8 cellular contexts compared by ENCODE assay signal in the genomic region with DNA sequence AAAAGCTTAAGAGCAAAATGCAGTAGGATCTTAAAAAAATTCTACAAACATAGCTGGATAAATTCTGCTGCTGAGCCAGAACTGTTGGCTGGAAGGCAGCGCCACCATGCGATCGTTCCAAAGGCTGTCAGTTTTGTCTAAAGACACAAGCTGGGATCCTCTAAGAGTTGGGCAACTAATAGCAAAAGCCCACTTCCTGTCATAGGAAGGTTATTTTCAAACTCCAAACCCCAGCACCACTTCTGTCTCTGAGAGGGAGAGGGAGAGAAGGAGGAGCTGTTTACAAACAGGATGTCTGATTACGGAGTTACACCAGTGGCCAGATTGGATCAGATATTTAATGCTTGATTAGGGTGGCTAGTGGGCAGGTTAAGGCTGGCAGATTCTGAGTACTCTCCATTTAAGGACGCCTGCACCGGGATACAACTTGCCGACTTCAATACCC. TPM values are rescaled to one million over a fixed set of nuclear protein-coding genes. Genes with fewer than 3 reads are reported as not detected.
DNase-seq lines count a peak whose midpoint lies in the region; ATAC-seq and TF ChIP-seq lines count a peak whose summit lies in the region.

No MANE protein-coding gene starts in this region.

- ATAC-seq in stimulated activated effector memory CD8-positive, alpha-beta T cell treated with anti-CD3 and anti-CD28 coated beads, Interleukin-12 subunit alpha, Interleukin-12 subunit beta, amount 100 ng/mL, for 72 hours: peak; percentile 52
- ATAC-seq in GM18511 (IDR thresholded peaks at IDR 0.05; ENCODE audit: unreplicated experiment): no peak

- H3K27me3 ChIP-seq in liver (ENCODE audit: control insufficient read depth in 4 of 4, insufficient read depth in 4 of 4, low read length in 3 of 4): no peaks in the 10 kb centered on the region

- no peaks in the 10 kb centered on the region for H3K36me3 ChIP-seq in SK-N-MC (ENCODE audit: insufficient read depth, low read length)
- no peaks in the 10 kb centered on the region for H3K36me3 ChIP-seq in liver (ENCODE audit: control insufficient read depth in 4 of 4, insufficient read depth in 3 of 4, low read depth in 1 of 4, low read length in 3 of 4)

- no peaks in the 10 kb centered on the region for H3K36me3 Mint-ChIP-seq in HFFc6 (ENCODE audit: low read depth)
- peaks cover 33% of the 10 kb centered on the region for H3K36me3 Mint-ChIP-seq in stimulated activated effector memory CD8-positive, alpha-beta T cell treated with anti-CD3 and anti-CD28 coated beads, Interleukin-12 subunit alpha, Interleukin-12 subunit beta, amount 100 ng/mL, for 72 hours

- H3K4me1 Mint-ChIP-seq in HFFc6 (ENCODE audit: low read depth): peaks cover 39% of the 10 kb centered on the region
- no peaks in the 10 kb centered on the region for H3K4me1 Mint-ChIP-seq in stimulated activated effector memory CD8-positive, alpha-beta T cell treated with anti-CD3 and anti-CD28 coated beads, Interleukin-12 subunit alpha, Interleukin-12 subunit beta, amount 100 ng/mL, for 72 hours

- H3K4me1 ChIP-seq in liver (ENCODE audit: control insufficient read depth in 4 of 4, insufficient read depth in 4 of 4, low read length in 3 of 4): no peaks in the 10 kb centered on the region

- TF ChIP-seq CTCF in HFFc6 (IDR thresholded peaks at IDR 0.05): peak; percentile 85
- TF ChIP-seq CTCF in liver (IDR thresholded peaks at IDR 0.05; ENCODE audit: low read depth, low read length, missing input control): peak; percentile 47

- DNase-seq in COLO829 (ENCODE audit: low spot score) (peak; percentile 88), HFFc6 (peak; percentile 56), SK-N-MC (ENCODE audit: low read depth, low spot score) (peak; percentile 72), dedifferentiated amniotic fluid mesenchymal stem cell (ENCODE audit: extremely low spot score) (peak; percentile 75), NCI-H774 (lab: John Stamatoyannopoulos, UW) (no peak)
- no peak for DNase-seq in stimulated activated effector memory CD8-positive, alpha-beta T cell treated with anti-CD3 and anti-CD28 coated beads, Interleukin-12 subunit alpha, Interleukin-12 subunit beta, amount 100 ng/mL, for 72 hours (ENCODE audit: low spot score in 2 of 2)

- no peaks in the 10 kb centered on the region for H3K9me3 Mint-ChIP-seq in HFFc6
- H3K9me3 Mint-ChIP-seq in stimulated activated effector memory CD8-positive, alpha-beta T cell treated with anti-CD3 and anti-CD28 coated beads, Interleukin-12 subunit alpha, Interleukin-12 subunit beta, amount 100 ng/mL, for 72 hours: no peaks in the 10 kb centered on the region

- H3K27ac ChIP-seq in SK-N-MC (peak overlapping the region; percentile 75), liver (ENCODE audit: low read depth in 1 of 2, low read length in 2 of 2) (no peak overlapping the region)

- H3K9me3 ChIP-seq in SK-N-MC (ENCODE audit: low read depth, low read length) (no peaks in the 10 kb centered on the region), liver (ENCODE audit: control insufficient read depth in 4 of 4, low read length in 3 of 4) (no peaks in the 10 kb centered on the region)

- TF ChIP-seq RAD21 in liver (IDR thresholded peaks at IDR 0.05): peak; percentile 72 to 82

- H3K27ac Mint-ChIP-seq in HFFc6: peak overlapping the region; percentile 39
- H3K27ac Mint-ChIP-seq in stimulated activated effector memory CD8-positive, alpha-beta T cell treated with anti-CD3 and anti-CD28 coated beads, Interleukin-12 subunit alpha, Interleukin-12 subunit beta, amount 100 ng/mL, for 72 hours: no peak overlapping the region

- H3K9ac ChIP-seq in SK-N-MC (ENCODE audit: insufficient read length) (peak overlapping the region; percentile 57), liver (ENCODE audit: low read depth in 1 of 2, low read length in 2 of 2) (no peak overlapping the region)

- peak overlapping the region; percentile 81 for H3K4me3 Mint-ChIP-seq in HFFc6
- no peak overlapping the region for H3K4me3 Mint-ChIP-seq in stimulated activated effector memory CD8-positive, alpha-beta T cell treated with anti-CD3 and anti-CD28 coated beads, Interleukin-12 subunit alpha, Interleukin-12 subunit beta, amount 100 ng/mL, for 72 hours

- peak overlapping the region; percentile 73 for H3K4me3 ChIP-seq in SK-N-MC
- no peak overlapping the region for H3K4me3 ChIP-seq in liver (ENCODE audit: low read depth in 1 of 3, low read length in 3 of 3)

- H3K27me3 Mint-ChIP-seq in HFFc6 (ENCODE audit: insufficient read depth): no peaks in the 10 kb centered on the region

- 49% methylated on average over 7 of the region's 7 CpGs for WGBS in liver

TF ChIP-seq in liver, 16 proteins besides CTCF, POLR2A, EP300 and RAD21:
- TF ChIP-seq HNF4G (IDR thresholded peaks at IDR 0.05) (no peak), EGR1 (IDR thresholded peaks at IDR 0.05; ENCODE audit: low read depth in 2 of 2) (no peak), FOXA2 (IDR thresholded peaks at IDR 0.05) (no peak), JUND (IDR thresholded peaks at IDR 0.05) (no peak), SP1 (IDR thresholded peaks at IDR 0.05) (no peak)
- TF ChIP-seq, protein P1, sequence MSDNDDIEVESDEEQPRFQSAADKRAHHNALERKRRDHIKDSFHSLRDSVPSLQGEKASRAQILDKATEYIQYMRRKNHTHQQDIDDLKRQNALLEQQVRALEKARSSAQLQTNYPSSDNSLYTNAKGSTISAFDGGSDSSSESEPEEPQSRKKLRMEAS (IDR thresholded peaks at IDR 0.05): no peak

RNA-seq across cellular contexts. Expression of a gene that starts 44.0 kb away (rescaled TPM):
- 1 to 10 TPM in 2 of 6 experiments, under 1 TPM in 4; 0.65 to 1.1 (median 0.94) TPM for total RNA-seq in HFFc6 (2021; fragmentation: NEBNext Ultra II Directional; extraction: Animal tissue kit (Norgen Biotek cat#: 25700))
- 1 to 10 TPM; 1.5 to 3.7 TPM for total RNA-seq in liver
- 1 to 10 TPM; 1.1 to 4.0 TPM for polyA plus RNA-seq in liver

Comparison
In these comparisons a context has a peak if more than half of its experiments do, and no peak if none do; other contexts are left out.
1. DNase-seq: peak in COLO829 (single experiment), HFFc6 (single experiment), SK-N-MC (single experiment) and dedifferentiated amniotic fluid mesenchymal stem cell (single experiment); none in stimulated activated effector memory CD8-positive, alpha-beta T cell treated with anti-CD3 and anti-CD28 coated beads, Interleukin-12 subunit alpha, Interleukin-12 subunit beta, amount 100 ng/mL, for 72 hours (0 of 2) and NCI-H774 (single experiment).